1 cellular context compared by ENCODE assay signal in genomic region chr3:160023476-160023875, GRCh38.
A peak's percentile ranks its signal among the peaks of the same experiment; 100 is the strongest.
TF ChIP-seq lines count a peak whose summit lies in the region.

No MANE protein-coding gene starts in this region.

TF ChIP-seq in endothelial cell of umbilical vein, 7 proteins besides CTCF, POLR2A, EP300 and RAD21:
- TF ChIP-seq EZH2 (IDR thresholded peaks at IDR 0.05; ENCODE audit: borderline replicate concordance, low read depth, low read length, severe bottlenecking) (no peak), MAX (IDR thresholded peaks at IDR 0.05; ENCODE audit: insufficient read depth, insufficient read length) (no peak), JUN (IDR thresholded peaks at IDR 0.05; ENCODE audit: borderline replicate concordance, insufficient read depth, insufficient read length, low read depth) (no peak), POLR2AphosphoS5 (IDR thresholded peaks at IDR 0.05; ENCODE audit: insufficient read depth, low read depth, low read length) (no peak), FOS (IDR thresholded peaks at IDR 0.05; ENCODE audit: borderline replicate concordance, insufficient read depth, low read length) (peak; percentile 49), GATA2 (IDR thresholded peaks at IDR 0.05; ENCODE audit: insufficient read depth, insufficient read length, low read depth, low read length) (no peak), MYC (IDR thresholded peaks at IDR 0.05; ENCODE audit: low read depth, low read length) (no peak)
